In the genomic region with DNA sequence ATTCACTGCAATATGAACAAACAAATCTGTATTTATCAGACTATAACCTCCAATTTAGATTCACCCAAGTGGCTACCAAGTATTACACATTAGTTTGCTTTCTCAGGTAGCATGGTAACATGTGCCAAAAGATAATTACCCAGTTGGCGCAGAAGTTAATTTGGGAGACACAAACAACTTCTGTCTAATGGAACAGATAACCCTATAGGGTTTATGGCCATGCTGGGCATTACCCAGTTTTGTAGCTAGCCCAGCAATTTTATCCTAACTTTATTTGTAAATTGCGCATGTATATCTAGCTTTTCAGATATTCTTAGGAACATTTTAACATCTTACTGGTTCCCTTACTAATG, we compare ENCODE assay signal across 8 cellular contexts. TPM values are rescaled to one million over a fixed set of nuclear protein-coding genes. Genes with fewer than 3 reads are reported as not detected.
A peak's percentile ranks its signal among the peaks of the same experiment; 100 is the strongest.
DNase-seq lines count a peak whose midpoint lies in the region; ATAC-seq and TF ChIP-seq lines count a peak whose summit lies in the region.

No MANE protein-coding gene starts in this region.

- no peak for TF ChIP-seq CTCF in fibroblast of villous mesenchyme (IDR thresholded peaks at IDR 0.05; ENCODE audit: insufficient read depth, low read depth, low read length)
- no peak for TF ChIP-seq CTCF in psoas muscle (IDR thresholded peaks at IDR 0.05)

- H3K4me1 ChIP-seq in psoas muscle = peaks cover 20% of the 10 kb centered on the region

- H3K27me3 ChIP-seq in psoas muscle (ENCODE audit: insufficient read depth in 3 of 3, low read length in 2 of 3) = no peaks in the 10 kb centered on the region

- peaks cover 4 to 40% of the 10 kb centered on the region in 2 donors for H3K36me3 ChIP-seq in psoas muscle (ENCODE audit: insufficient read depth in 1 of 2, low read depth in 1 of 2)

- no peaks in the 10 kb centered on the region for H3K9me3 ChIP-seq in psoas muscle

- 24 to 41% (median 30%) methylated on average over 2 of the region's 2 CpGs for WGBS in psoas muscle, 3 donors

- in situ Hi-C loops in SK-MEL-5 (cut with HindIII; ENCODE audit: low pct_unique_long_range_greater_than_20kb, low sequenced_read_pairs) = no loop called here

- ATAC-seq in psoas muscle (no peak), HG02884 (IDR thresholded peaks at IDR 0.05; ENCODE audit: unreplicated experiment) (no peak), GM18505 (IDR thresholded peaks at IDR 0.05; ENCODE audit: unreplicated experiment) (no peak), GM18858 (IDR thresholded peaks at IDR 0.05; ENCODE audit: unreplicated experiment) (no peak), GM21529 (IDR thresholded peaks at IDR 0.05; ENCODE audit: unreplicated experiment) (no peak)

- no peak for TF ChIP-seq POLR2A in GM18505 (IDR thresholded peaks at IDR 0.05; ENCODE audit: borderline replicate concordance, extremely low read depth, insufficient read depth, insufficient read length)

- H3K4me3 ChIP-seq in GM08714 (ENCODE audit: low read length) = peak overlapping the region; percentile 76
- H3K4me3 ChIP-seq in fibroblast of villous mesenchyme (ENCODE audit: low read depth, low read length) = peak overlapping the region; percentile 88
- H3K4me3 ChIP-seq in psoas muscle = peak overlapping the region; percentile 82

- DNase-seq in SK-MEL-5 (ENCODE audit: low read depth, low spot score) = peak; percentile 9
- DNase-seq in fibroblast of villous mesenchyme (ENCODE audit: low read depth) = no peak
- no peak for DNase-seq in psoas muscle

- H3K27ac ChIP-seq in psoas muscle = peak overlapping the region; percentile 86

- intact Hi-C loops in psoas muscle (cut with DNase I) = no loop called here

RNA-seq across cellular contexts. Expression of a gene that starts 0.8 kb away (rescaled TPM):
- 232 and 237 TPM in 2 replicates for total RNA-seq in SK-MEL-5 (2014; rRNA removed; shearing (Covaris generic))
- 177 and 181 TPM in 2 replicates for polyA plus RNA-seq in SK-MEL-5 (2015; cell fraction: cytosol; rRNA removed)
- polyA plus RNA-seq in SK-MEL-5 (2015; cell fraction: nucleus; rRNA removed) = 159 and 174 TPM in 2 replicates
- total RNA-seq in fibroblast of villous mesenchyme (126 and 218 TPM in 2 replicates), psoas muscle (10 to 100 TPM in 3 of 4 donors, 1 to 10 TPM in 1; 8.4 to 27.2 (median 18.2) TPM)
- polyA plus RNA-seq in psoas muscle = 10 to 100 TPM; 32.6 to 88.7 (median 55.7) TPM

RNA-seq across cellular contexts. Expression of a gene that starts 39.2 kb away (rescaled TPM):
- total RNA-seq in SK-MEL-5 (2014; rRNA removed; shearing (Covaris generic)) = 11.1 and 13.9 TPM in 2 replicates
- 13.1 and 16.7 TPM in 2 replicates for polyA plus RNA-seq in SK-MEL-5 (2015; cell fraction: cytosol; rRNA removed)
- 4.7 and 13.9 TPM in 2 replicates for polyA plus RNA-seq in SK-MEL-5 (2015; cell fraction: nucleus; rRNA removed)
- 12.2 and 18.1 TPM in 2 replicates for total RNA-seq in fibroblast of villous mesenchyme
- 1 to 10 TPM in 3 of 4 donors, under 1 TPM in 1; 0.90 to 4.0 (median 2.7) TPM for total RNA-seq in psoas muscle
- polyA plus RNA-seq in psoas muscle = 1 to 10 TPM in 2 of 3 donors, under 1 TPM in 1; 0.46 to 3.0 (median 1.5) TPM
